In the genomic region with DNA sequence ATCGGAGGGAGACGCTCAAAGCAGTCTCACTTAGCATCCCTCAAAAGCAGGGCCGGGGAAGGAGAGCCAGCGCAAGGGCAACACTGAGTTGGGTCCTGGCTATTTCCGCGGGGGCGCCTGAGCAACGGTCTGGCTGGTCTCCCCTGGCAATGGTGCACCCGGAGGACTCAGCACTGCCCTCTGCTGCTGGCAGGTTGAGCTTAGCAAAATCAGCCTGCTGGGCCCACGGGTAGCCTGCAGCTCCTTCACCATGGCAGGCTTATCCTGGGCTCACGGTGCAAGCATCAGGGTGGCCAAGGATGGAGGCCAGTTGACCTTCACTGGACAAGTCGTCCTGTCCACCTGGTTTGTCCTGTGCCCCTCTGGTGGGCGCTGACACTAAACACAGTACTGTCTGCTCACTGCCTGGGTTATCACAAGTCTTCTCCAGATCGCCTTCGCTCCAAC, we compare ENCODE assay signal across 9 cellular contexts. TPM values are rescaled to one million over a fixed set of nuclear protein-coding genes. Genes with fewer than 3 reads are reported as not detected.
DNase-seq lines count a peak whose midpoint lies in the region; ATAC-seq lines count a peak whose summit lies in the region.
"Had no signal": no experiment of that assay in that cellular context is flagged by ENCODE, and none has a peak within 500 bp of the region (broad histone marks: within the 10 kb centered on the region; RNA-seq: fewer than 3 reads in every experiment).

No MANE protein-coding gene starts in this region.

- H3K4me1 Mint-ChIP-seq in T-cell: peaks cover 9 to 12% (median 11%) of the 10 kb centered on the region in 3 donors

- peaks cover 6 to 14% of the 10 kb centered on the region in 2 donors for H3K27me3 Mint-ChIP-seq in T-cell

- no peaks in the 10 kb centered on the region for H3K27me3 ChIP-seq in right cardiac atrium (ENCODE audit: control insufficient read depth, insufficient read depth)
- H3K27me3 ChIP-seq in skeletal muscle satellite cell (ENCODE audit: control insufficient read depth, insufficient read depth, low read length): peaks cover 3% of the 10 kb centered on the region

- no peak overlapping the region for H3K27ac Mint-ChIP-seq in T-cell

- H3K4me3 Mint-ChIP-seq in T-cell: no peak overlapping the region

- H3K9me3 Mint-ChIP-seq in T-cell: no peaks in the 10 kb centered on the region

- in situ Hi-C loops in Caki2 (cut with HindIII; ENCODE audit: low pct_unique_long_range_greater_than_20kb, low sequenced_read_pairs) (no loop called here), KBM-7 (cut with MboI; ENCODE audit: low pct_unique_long_range_greater_than_20kb, low sequenced_read_pairs) (no loop called here)

- H3K4me2 ChIP-seq in skeletal muscle satellite cell (ENCODE audit: low read length): peak overlapping the region; percentile 75

- no peak overlapping the region for H3K27ac ChIP-seq in right cardiac atrium (ENCODE audit: low read length)
- H3K27ac ChIP-seq: SK-N-MC had no signal

- 29% methylated on average over 15 of the region's 15 CpGs for whole genome bisulfite sequencing in right cardiac atrium

- H3K36me3 ChIP-seq in skeletal muscle satellite cell (ENCODE audit: insufficient read depth, low read length): no peaks in the 10 kb centered on the region

- H3K4me1 ChIP-seq in right cardiac atrium (ENCODE audit: control insufficient read depth, insufficient read depth, low read length) (no peaks in the 10 kb centered on the region), skeletal muscle satellite cell (ENCODE audit: control insufficient read depth, insufficient read depth, low read length) (peaks cover 4% of the 10 kb centered on the region)

- POLR2A ChIA-PET in T-cell (lab: Charles Lee): interaction anchor here in 1 of 2 donors (1.3 kb wide), 1 partner anchor 115 kb away, joined by 3 read pairs; no protein-coding TSS in a partner anchor

- no peaks in the 10 kb centered on the region for H3K36me3 Mint-ChIP-seq in T-cell

- CTCF ChIA-PET in T-cell (lab: Charles Lee): interaction anchor here (0.8 to 2.3 kb wide), 11 partner anchors 9 to 400 kb away, joined by 3 to 21 read pairs (median 5); partner anchors contain the start of genes ALDH3A2 (in 1 of the 2) and B9D1 (in 1 of the 2)

- DNase-seq in Caki2 (ENCODE audit: low read depth) (peak; percentile 32), KBM-7 (peak; percentile 69), T-cell (peak in 32 of 34 experiments; percentile 38 to 78 (median 60)), amygdala (lab: John Stamatoyannopoulos, UW) (peak in 40 of 56 donors; percentile 12 to 80 (median 48)), right cardiac atrium (peak; percentile 79 to 91 (median 90))

- ATAC-seq in T-cell (replicated peaks in 1 of 4): peak in 3 of 4 experiments; percentile 50 to 70 (median 66)
- peak; percentile 71 to 73 for ATAC-seq in right cardiac atrium
- ATAC-seq in HG02759 (IDR thresholded peaks at IDR 0.05; ENCODE audit: unreplicated experiment): no peak
- ATAC-seq in HG02763 (IDR thresholded peaks at IDR 0.05; ENCODE audit: unreplicated experiment): no peak

- intact Hi-C loops in right cardiac atrium (cut with DNase I): loop anchor here (5.0 to 10.0 kb wide), 3 partner anchors 245 to 398 kb away; partner anchors contain the start of gene B9D1 (in 3 of the 4)

- H3K4me3 ChIP-seq in right cardiac atrium (ENCODE audit: low read length): no peak overlapping the region
- H3K4me3 ChIP-seq in skeletal muscle satellite cell (ENCODE audit: low read length): no peak overlapping the region
- H3K4me3 ChIP-seq: SK-N-MC had no signal

- H3K9me3 ChIP-seq in right cardiac atrium (ENCODE audit: control insufficient read depth, low read length): no peaks in the 10 kb centered on the region
- H3K9me3 ChIP-seq in skeletal muscle satellite cell (replicated peaks; ENCODE audit: low read length): no peaks in the 10 kb centered on the region

- no peak overlapping the region for H3K9ac ChIP-seq in skeletal muscle satellite cell (ENCODE audit: low read depth, low read length)

RNA-seq across cellular contexts. Expression of gene ALDH3A1, which starts 14.4 kb away (rescaled TPM):
- not detected in 2 replicates for total RNA-seq in Caki2 (2014; rRNA removed; shearing (Covaris generic); ENCODE audit: low replicate concordance)
- not detected for total RNA-seq in T-cell
- under 1 TPM; 0.20 to 0.50 (median 0.23) TPM for total RNA-seq in right cardiac atrium
- polyA plus RNA-seq in right cardiac atrium: 0.09 TPM
- 0.44 TPM in 1 of 2 replicates, not detected in the other for total RNA-seq in skeletal muscle satellite cell (2012; rRNA removed)

RNA-seq across cellular contexts. Expression of gene SLC47A2, which starts 46.2 kb away (rescaled TPM):
- total RNA-seq in Caki2 (2014; rRNA removed; shearing (Covaris generic); ENCODE audit: low replicate concordance): 44.7 and 62.1 TPM in 2 replicates
- total RNA-seq in T-cell: not detected
- not detected for total RNA-seq in right cardiac atrium
- polyA plus RNA-seq in right cardiac atrium: not detected
- under 0.01 TPM in 1 of 2 replicates, not detected in the other for total RNA-seq in skeletal muscle satellite cell (2012; rRNA removed)

Comparison
In these comparisons a context has a peak if more than half of its experiments do, and no peak if none do; other contexts are left out.
1. DNase-seq: peak in every context shown above with its lines; median percentile 90 in right cardiac atrium; 69 in KBM-7; 60 in T-cell; 48 in amygdala; 32 in Caki2.
2. ATAC-seq: peak in T-cell (3 of 4) and right cardiac atrium (2 of 2); none in HG02759 (single experiment) and HG02763 (single experiment).
3. RNA of gene SLC47A2, which starts 46.2 kb away (total RNA-seq): 44.7 to 62.1 TPM in Caki2; not detected in right cardiac atrium and not detected in T-cell; every median in the first group is over 10 times any median in the second.